ENCODE assay signal across 1 cellular context in the genomic region with DNA sequence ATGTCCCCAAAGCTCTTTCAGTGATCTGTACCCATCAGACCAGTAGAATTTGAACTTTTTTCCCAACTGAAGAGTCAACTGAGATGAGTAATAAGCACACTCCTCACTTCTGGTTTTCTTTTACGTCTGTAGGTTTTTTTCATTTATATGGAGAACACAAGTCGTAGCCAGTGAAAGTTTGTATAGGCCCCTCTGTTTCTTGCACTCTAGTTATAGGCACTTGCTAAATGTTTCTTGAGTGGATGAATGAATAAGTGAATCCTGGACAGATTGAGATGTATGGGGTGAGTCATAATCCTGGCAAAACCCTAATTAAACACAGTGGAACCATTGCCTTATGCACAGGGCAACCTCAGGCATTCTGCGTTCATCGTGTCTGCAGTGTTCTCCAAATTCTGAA.
TF ChIP-seq lines count a peak whose summit lies in the region.

No MANE protein-coding gene starts in this region.

TF ChIP-seq in SK-N-SH, 30 proteins besides CTCF, POLR2A, EP300 and RAD21 (continued from another document):
- TF ChIP-seq, protein P1, sequence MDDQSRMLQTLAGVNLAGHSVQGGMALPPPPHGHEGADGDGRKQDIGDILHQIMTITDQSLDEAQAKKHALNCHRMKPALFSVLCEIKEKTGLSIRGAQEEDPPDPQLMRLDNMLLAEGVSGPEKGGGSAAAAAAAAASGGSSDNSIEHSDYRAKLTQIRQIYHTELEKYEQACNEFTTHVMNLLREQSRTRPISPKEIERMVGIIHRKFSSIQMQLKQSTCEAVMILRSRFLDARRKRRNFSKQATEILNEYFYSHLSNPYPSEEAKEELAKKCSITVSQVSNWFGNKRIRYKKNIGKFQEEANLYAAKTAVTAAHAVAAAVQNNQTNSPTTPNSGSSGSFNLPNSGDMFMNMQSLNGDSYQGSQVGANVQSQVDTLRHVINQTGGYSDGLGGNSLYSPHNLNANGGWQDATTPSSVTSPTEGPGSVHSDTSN (IDR thresholded peaks at IDR 0.05), result peak; percentile 63
- peak; percentile 41; the same call in 1 of the 2 replicates for TF ChIP-seq JUND (IDR thresholded peaks at IDR 0.05)
